ENCODE assay signal across 1 cellular context in the genomic region with DNA sequence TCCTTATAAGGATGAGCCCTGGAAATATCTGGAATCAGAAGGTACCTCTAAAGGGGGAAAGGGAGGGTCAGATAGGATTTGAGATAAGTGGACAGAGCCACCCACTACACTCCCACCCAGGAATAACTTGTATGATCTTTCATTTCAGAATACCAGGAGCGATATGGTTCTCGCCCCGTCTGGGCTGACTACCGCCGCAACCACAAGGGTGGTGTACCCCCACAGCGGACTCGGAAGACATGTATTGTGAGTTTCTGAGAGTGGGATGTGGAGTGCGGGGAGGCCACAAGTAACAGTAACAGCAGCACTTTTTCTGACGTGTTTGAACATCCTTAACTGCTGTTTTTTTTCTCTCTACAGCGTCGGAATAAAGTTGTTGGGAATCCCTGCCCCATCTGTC.
TF ChIP-seq lines count a peak whose summit lies in the region.

No MANE protein-coding gene starts in this region.

TF ChIP-seq in WTC11, 78 proteins besides CTCF, POLR2A, EP300 and RAD21 (continued from another document):
- TF ChIP-seq STAT6 (CRISPR knock-in tag; conservative IDR thresholded peaks at IDR 0.05; ENCODE audit: low read depth) (no peak), ZBTB43 (CRISPR knock-in tag; IDR thresholded peaks at IDR 0.05) (no peak), ZSCAN18 (CRISPR knock-in tag; IDR thresholded peaks at IDR 0.05) (no peak), TEAD1 (CRISPR knock-in tag; IDR thresholded peaks at IDR 0.05) (no peak)
- TF ChIP-seq, protein P1, sequence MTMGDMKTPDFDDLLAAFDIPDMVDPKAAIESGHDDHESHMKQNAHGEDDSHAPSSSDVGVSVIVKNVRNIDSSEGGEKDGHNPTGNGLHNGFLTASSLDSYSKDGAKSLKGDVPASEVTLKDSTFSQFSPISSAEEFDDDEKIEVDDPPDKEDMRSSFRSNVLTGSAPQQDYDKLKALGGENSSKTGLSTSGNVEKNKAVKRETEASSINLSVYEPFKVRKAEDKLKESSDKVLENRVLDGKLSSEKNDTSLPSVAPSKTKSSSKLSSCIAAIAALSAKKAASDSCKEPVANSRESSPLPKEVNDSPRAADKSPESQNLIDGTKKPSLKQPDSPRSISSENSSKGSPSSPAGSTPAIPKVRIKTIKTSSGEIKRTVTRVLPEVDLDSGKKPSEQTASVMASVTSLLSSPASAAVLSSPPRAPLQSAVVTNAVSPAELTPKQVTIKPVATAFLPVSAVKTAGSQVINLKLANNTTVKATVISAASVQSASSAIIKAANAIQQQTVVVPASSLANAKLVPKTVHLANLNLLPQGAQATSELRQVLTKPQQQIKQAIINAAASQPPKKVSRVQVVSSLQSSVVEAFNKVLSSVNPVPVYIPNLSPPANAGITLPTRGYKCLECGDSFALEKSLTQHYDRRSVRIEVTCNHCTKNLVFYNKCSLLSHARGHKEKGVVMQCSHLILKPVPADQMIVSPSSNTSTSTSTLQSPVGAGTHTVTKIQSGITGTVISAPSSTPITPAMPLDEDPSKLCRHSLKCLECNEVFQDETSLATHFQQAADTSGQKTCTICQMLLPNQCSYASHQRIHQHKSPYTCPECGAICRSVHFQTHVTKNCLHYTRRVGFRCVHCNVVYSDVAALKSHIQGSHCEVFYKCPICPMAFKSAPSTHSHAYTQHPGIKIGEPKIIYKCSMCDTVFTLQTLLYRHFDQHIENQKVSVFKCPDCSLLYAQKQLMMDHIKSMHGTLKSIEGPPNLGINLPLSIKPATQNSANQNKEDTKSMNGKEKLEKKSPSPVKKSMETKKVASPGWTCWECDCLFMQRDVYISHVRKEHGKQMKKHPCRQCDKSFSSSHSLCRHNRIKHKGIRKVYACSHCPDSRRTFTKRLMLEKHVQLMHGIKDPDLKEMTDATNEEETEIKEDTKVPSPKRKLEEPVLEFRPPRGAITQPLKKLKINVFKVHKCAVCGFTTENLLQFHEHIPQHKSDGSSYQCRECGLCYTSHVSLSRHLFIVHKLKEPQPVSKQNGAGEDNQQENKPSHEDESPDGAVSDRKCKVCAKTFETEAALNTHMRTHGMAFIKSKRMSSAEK (CRISPR knock-in tag; IDR thresholded peaks at IDR 0.05; ENCODE audit: borderline replicate concordance): no peak
